In genomic region chr17:17938388-17939107, GRCh38 we compare ENCODE assay signal across 22 cellular contexts. TPM values are rescaled to one million over a fixed set of nuclear protein-coding genes. Genes with fewer than 3 reads are reported as not detected.
A peak's percentile ranks its signal among the peaks of the same experiment; 100 is the strongest.
DNase-seq lines count a peak whose midpoint lies in the region; FAIRE-seq and TF ChIP-seq lines count a peak whose summit lies in the region.
"Had no signal": no experiment of that assay in that cellular context is flagged by ENCODE, and none has a peak within 500 bp of the region (broad histone marks: within the 10 kb centered on the region; RNA-seq: fewer than 3 reads in every experiment).

No MANE protein-coding gene starts in this region.

- TF ChIP-seq EP300 in neural cell (conservative IDR thresholded peaks at IDR 0.05; ENCODE audit: poor library complexity, severe bottlenecking): no peak

- peaks cover 36% of the 10 kb centered on the region for H3K4me1 Mint-ChIP-seq in glutamatergic neuron (ENCODE audit: low read depth, unreplicated experiment)

- no peaks in the 10 kb centered on the region for H3K36me3 Mint-ChIP-seq in glutamatergic neuron (ENCODE audit: unreplicated experiment)

- H3K9me2 ChIP-seq in MM.1S (replicated peaks; ENCODE audit: insufficient read depth, low read length) (no peaks in the 10 kb centered on the region), neural cell (ENCODE audit: insufficient read depth, low read length) (no peaks in the 10 kb centered on the region)

- H3K27me3 Mint-ChIP-seq in glutamatergic neuron (ENCODE audit: unreplicated experiment): no peaks in the 10 kb centered on the region
- H3K27me3 Mint-ChIP-seq: activated naive CD8-positive, alpha-beta T cell; activated T-cell treated with anti-CD3 and anti-CD28 coated beads, Interleukin-2, amount 50 U/mL, for 24 hours; effector memory CD8-positive, alpha-beta T cell; stimulated activated naive CD8-positive, alpha-beta T cell treated with anti-CD3 and anti-CD28 coated beads, Interleukin-15, Interleukin-2, amounts not matched to agents 100 ng/mL and 50 ng/mL, for 24 hours had no signal

- no peaks in the 10 kb centered on the region for H3K36me3 ChIP-seq in MM.1S (replicated peaks; ENCODE audit: insufficient read depth, low read length)
- H3K36me3 ChIP-seq in neural cell (ENCODE audit: insufficient read depth, low read length): no peaks in the 10 kb centered on the region
- H3K36me3 ChIP-seq in tibial artery: no peaks in the 10 kb centered on the region

- no peak overlapping the region for H3K27ac Mint-ChIP-seq in glutamatergic neuron (ENCODE audit: unreplicated experiment)
- H3K27ac Mint-ChIP-seq: activated naive CD8-positive, alpha-beta T cell; activated T-cell treated with anti-CD3 and anti-CD28 coated beads, Interleukin-2, amount 50 U/mL, for 24 hours; stimulated activated naive CD8-positive, alpha-beta T cell treated with anti-CD3 and anti-CD28 coated beads, Interleukin-15, Interleukin-2, amounts not matched to agents 100 ng/mL and 50 ng/mL, for 24 hours had no signal

- H3K27ac ChIP-seq in MM.1S (ENCODE audit: low read length) (no peak overlapping the region), epithelial cell of prostate (peak overlapping the region; percentile 86), neural cell (ENCODE audit: low read length) (peak overlapping the region; percentile 97), tibial artery (no peak overlapping the region)
- H3K27ac ChIP-seq: HL-60 had no signal

- H2AFZ ChIP-seq in MM.1S (ENCODE audit: low read length) (no peak overlapping the region), neural cell (ENCODE audit: low read depth, low read length) (no peak overlapping the region)

- no peaks in the 10 kb centered on the region for H3K27me3 ChIP-seq in MM.1S (replicated peaks; ENCODE audit: insufficient read depth, low read length)
- H3K27me3 ChIP-seq in neural cell (ENCODE audit: insufficient read depth, low read depth, low read length): no peaks in the 10 kb centered on the region
- no peaks in the 10 kb centered on the region for H3K27me3 ChIP-seq in tibial artery

- intact Hi-C loops in tibial artery (cut with DNase I; ENCODE audit: low total_unique reads): no loop called here

- no peak overlapping the region for H3K4me3 ChIP-seq in MM.1S (ENCODE audit: low read length)
- peak overlapping the region; percentile 43 for H3K4me3 ChIP-seq in neural cell (ENCODE audit: low read length)
- H3K4me3 ChIP-seq in tibial artery: no peak overlapping the region

- H3F3A ChIP-seq in MM.1S (ENCODE audit: insufficient read depth, low read length) (peaks cover 9% of the 10 kb centered on the region), neural cell (ENCODE audit: insufficient read depth, low read length, poor library complexity, severe bottlenecking) (no peaks in the 10 kb centered on the region)

- H3K9me3 ChIP-seq in MM.1S (replicated peaks; ENCODE audit: insufficient read depth, low read length): no peaks in the 10 kb centered on the region
- H3K9me3 ChIP-seq in neural cell (ENCODE audit: low read length): no peaks in the 10 kb centered on the region
- no peaks in the 10 kb centered on the region for H3K9me3 ChIP-seq in tibial artery

- peaks cover 35% of the 10 kb centered on the region for H3K79me2 ChIP-seq in MM.1S (ENCODE audit: low read length)
- H3K79me2 ChIP-seq in neural cell (replicated peaks; ENCODE audit: insufficient read depth, low read length): peaks cover 20% of the 10 kb centered on the region

- H4K20me1 ChIP-seq in MM.1S (ENCODE audit: insufficient read depth, low read length) (peaks cover 14% of the 10 kb centered on the region), neural cell (ENCODE audit: insufficient read depth) (no peaks in the 10 kb centered on the region)

- TF ChIP-seq RAD21 in neural cell (conservative IDR thresholded peaks at IDR 0.05): no peak

- FAIRE-seq in G401.6 (lab: Jason Lieb, UNC): peak; percentile 100
- FAIRE-seq: D721Med, frontal cortex, TTC549 had no signal

- DNase-seq in MM.1S (peak; percentile 65), epithelial cell of prostate (ENCODE audit: low read depth, low spot score) (peak; percentile 69), glutamatergic neuron (no peak), NCI-H2029 (lab: John Stamatoyannopoulos, UW) (no peak), OCI-M2 (lab: John Stamatoyannopoulos, UW; ENCODE audit: unreplicated experiment) (no peak), tibial artery (no peak)
- DNase-seq: activated CD4-positive, alpha-beta T cell treated with anti-CD3 and anti-CD28 coated beads, Interleukin-2, amount 50 U/mL, for 1 hour; activated T-cell treated with anti-CD3 and anti-CD28 coated beads, Interleukin-2, amount 50 U/mL, for 24 hours; AML-193; central memory CD4-positive, alpha-beta T cell; effector memory CD8-positive, alpha-beta T cell; Karpas-422; NCI-H146; NCI-H446 had no signal

- H3K4me3 Mint-ChIP-seq in glutamatergic neuron (ENCODE audit: unreplicated experiment): no peak overlapping the region
- H3K4me3 Mint-ChIP-seq: activated naive CD8-positive, alpha-beta T cell; activated T-cell treated with anti-CD3 and anti-CD28 coated beads, Interleukin-2, amount 50 U/mL, for 24 hours; effector memory CD8-positive, alpha-beta T cell; stimulated activated naive CD8-positive, alpha-beta T cell treated with anti-CD3 and anti-CD28 coated beads, Interleukin-15, Interleukin-2, amounts not matched to agents 100 ng/mL and 50 ng/mL, for 24 hours had no signal

- peak overlapping the region; percentile 9; the same call in 1 of the 2 replicates for H3K4me2 ChIP-seq in MM.1S (ENCODE audit: low read depth, low read length)
- peak overlapping the region; percentile 36 for H3K4me2 ChIP-seq in neural cell (ENCODE audit: low read length)

- H3K4me1 ChIP-seq in MM.1S (ENCODE audit: low read length) (peaks cover 19% of the 10 kb centered on the region), tibial artery (peaks cover 0 to 57% (median 46%) of the 10 kb centered on the region in 4 donors)

- H3K9ac ChIP-seq in MM.1S (ENCODE audit: low read length) (no peak overlapping the region), neural cell (ENCODE audit: low read length) (peak overlapping the region; percentile 72)

- TF ChIP-seq CTCF in MM.1S (IDR thresholded peaks at IDR 0.05; ENCODE audit: low read length) (no peak), neural cell (IDR thresholded peaks at IDR 0.05; ENCODE audit: poor library complexity, severe bottlenecking) (no peak), glutamatergic neuron (IDR thresholded peaks at IDR 0.05; ENCODE audit: partially characterized antibody, unreplicated experiment) (no peak), tibial artery (IDR thresholded peaks at IDR 0.05) (no peak)

- peaks cover 2% of the 10 kb centered on the region for H3K9me3 Mint-ChIP-seq in glutamatergic neuron (ENCODE audit: unreplicated experiment)
- H3K9me3 Mint-ChIP-seq: activated T-cell treated with anti-CD3 and anti-CD28 coated beads, Interleukin-2, amount 50 U/mL, for 24 hours; effector memory CD8-positive, alpha-beta T cell; stimulated activated naive CD8-positive, alpha-beta T cell treated with anti-CD3 and anti-CD28 coated beads, Interleukin-15, Interleukin-2, amounts not matched to agents 100 ng/mL and 50 ng/mL, for 24 hours had no signal

TF ChIP-seq in neural cell, 6 proteins besides CTCF, POLR2A, EP300 and RAD21:
- TF ChIP-seq TAF1 (IDR thresholded peaks at IDR 0.05; ENCODE audit: low read depth): no peak
- TF ChIP-seq MXI1 (conservative IDR thresholded peaks at IDR 0.05; ENCODE audit: poor library complexity, severe bottlenecking): no peak
- no peak for TF ChIP-seq SMC3 (conservative IDR thresholded peaks at IDR 0.05; ENCODE audit: poor library complexity)
- no peak for TF ChIP-seq POLR2AphosphoS5 (IDR thresholded peaks at IDR 0.05)
- no peak for TF ChIP-seq EZH2 (IDR thresholded peaks at IDR 0.05; ENCODE audit: borderline replicate concordance, insufficient read depth, low read length, poor library complexity, severe bottlenecking)
- TF ChIP-seq, protein P1, sequence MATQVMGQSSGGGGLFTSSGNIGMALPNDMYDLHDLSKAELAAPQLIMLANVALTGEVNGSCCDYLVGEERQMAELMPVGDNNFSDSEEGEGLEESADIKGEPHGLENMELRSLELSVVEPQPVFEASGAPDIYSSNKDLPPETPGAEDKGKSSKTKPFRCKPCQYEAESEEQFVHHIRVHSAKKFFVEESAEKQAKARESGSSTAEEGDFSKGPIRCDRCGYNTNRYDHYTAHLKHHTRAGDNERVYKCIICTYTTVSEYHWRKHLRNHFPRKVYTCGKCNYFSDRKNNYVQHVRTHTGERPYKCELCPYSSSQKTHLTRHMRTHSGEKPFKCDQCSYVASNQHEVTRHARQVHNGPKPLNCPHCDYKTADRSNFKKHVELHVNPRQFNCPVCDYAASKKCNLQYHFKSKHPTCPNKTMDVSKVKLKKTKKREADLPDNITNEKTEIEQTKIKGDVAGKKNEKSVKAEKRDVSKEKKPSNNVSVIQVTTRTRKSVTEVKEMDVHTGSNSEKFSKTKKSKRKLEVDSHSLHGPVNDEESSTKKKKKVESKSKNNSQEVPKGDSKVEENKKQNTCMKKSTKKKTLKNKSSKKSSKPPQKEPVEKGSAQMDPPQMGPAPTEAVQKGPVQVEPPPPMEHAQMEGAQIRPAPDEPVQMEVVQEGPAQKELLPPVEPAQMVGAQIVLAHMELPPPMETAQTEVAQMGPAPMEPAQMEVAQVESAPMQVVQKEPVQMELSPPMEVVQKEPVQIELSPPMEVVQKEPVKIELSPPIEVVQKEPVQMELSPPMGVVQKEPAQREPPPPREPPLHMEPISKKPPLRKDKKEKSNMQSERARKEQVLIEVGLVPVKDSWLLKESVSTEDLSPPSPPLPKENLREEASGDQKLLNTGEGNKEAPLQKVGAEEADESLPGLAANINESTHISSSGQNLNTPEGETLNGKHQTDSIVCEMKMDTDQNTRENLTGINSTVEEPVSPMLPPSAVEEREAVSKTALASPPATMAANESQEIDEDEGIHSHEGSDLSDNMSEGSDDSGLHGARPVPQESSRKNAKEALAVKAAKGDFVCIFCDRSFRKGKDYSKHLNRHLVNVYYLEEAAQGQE (IDR thresholded peaks at IDR 0.05; ENCODE audit: borderline replicate concordance): no peak

RNA-seq across cellular contexts. Expression of gene TOM1L2, which starts 33.7 kb away (rescaled TPM):
- polyA plus RNA-seq in neural cell: 40.9 and 53.4 TPM in 2 replicates
- polyA minus RNA-seq in neural cell: 53.1 and 57.1 TPM in 2 replicates
- 62.8 TPM for total RNA-seq in glutamatergic neuron (ENCODE audit: unreplicated experiment)

RNA-seq across cellular contexts. Expression of gene DRC3, which starts 34.1 kb away (rescaled TPM):
- 1.3 and 1.9 TPM in 2 replicates for polyA plus RNA-seq in neural cell
- 0.23 and 0.73 TPM in 2 replicates for polyA minus RNA-seq in neural cell
- total RNA-seq in glutamatergic neuron (ENCODE audit: unreplicated experiment): 0.29 TPM

Comparison
In these comparisons a context has a peak if more than half of its experiments do, and no peak if none do; other contexts are left out.
1. DNase-seq: peak in MM.1S (single experiment) and epithelial cell of prostate (single experiment); none in glutamatergic neuron (single experiment), NCI-H2029 (single experiment), OCI-M2 (single experiment) and tibial artery (0 of 2).
2. H3K27ac ChIP-seq: peak in epithelial cell of prostate (single experiment) and neural cell (single experiment); none in MM.1S (single experiment) and tibial artery (0 of 2).